40 cellular contexts compared by ENCODE assay signal in genomic region chr9:118128313-118128712, GRCh38.
"Had no signal": no experiment of that assay in that cellular context is flagged by ENCODE, and none has a peak within 500 bp of the region (broad histone marks: within the 10 kb centered on the region; RNA-seq: fewer than 3 reads in every experiment).

No MANE protein-coding gene starts in this region.

- H3K4me1 ChIP-seq: adrenal gland, ascending aorta, body of pancreas, breast epithelium had no signal

- H3K9me3 ChIP-seq: adrenal gland, ascending aorta, body of pancreas, breast epithelium had no signal

- H3K4me3 ChIP-seq: adrenal gland, ascending aorta, body of pancreas, breast epithelium, cardiac muscle cell had no signal

- DNase-seq: activated effector memory CD4-positive, alpha-beta T cell treated with anti-CD3 and anti-CD28 coated beads, Interleukin-2, amount 50 U/mL, for 16 hours; activated effector memory CD4-positive, alpha-beta T cell treated with Interleukin-2 at 50 U/mL for 16 hours; activated gamma-delta T cell; activated gamma-delta T cell treated with Interleukin-2 at 50 U/mL for 16 hours; activated naive CD4-positive, alpha-beta T cell; activated naive CD4-positive, alpha-beta T cell treated with anti-CD3 and anti-CD28 coated beads for 36 hours; activated naive CD4-positive, alpha-beta T cell treated with anti-CD3 and anti-CD28 coated beads, Interleukin-2, amount 10 ng/mL, durations not matched to agents 7 days and 5 days; activated naive CD4-positive, alpha-beta T cell treated with anti-CD3 and anti-CD28 coated beads, Interleukin-2, amount 50 U/mL, for 16 hours; activated naive CD4-positive, alpha-beta T cell treated with Interleukin-2 at 50 U/mL for 16 hours; activated naive CD8-positive, alpha-beta T cell treated with anti-CD3 and anti-CD28 coated beads for 36 hours; activated naive CD8-positive, alpha-beta T cell treated with anti-CD3 and anti-CD28 coated beads, Interleukin-2, amount 10 ng/mL, durations not matched to agents 7 days and 5 days; activated naive CD8-positive, alpha-beta T cell treated with anti-CD3 and anti-CD28 coated beads, Interleukin-2, amount 50 U/mL, for 24 hours; activated T-cell treated with anti-CD3 and anti-CD28 coated beads, Interleukin-2, amount 50 U/mL, for 1 hour; activated T-cell treated with anti-CD3 and anti-CD28 coated beads, Interleukin-2, amount 50 U/mL, for 24 hours; activated T-cell treated with anti-CD3 and anti-CD28 coated beads, Interleukin-2, amount 50 U/mL, for 4 hours; activated T-cell treated with anti-CD3 and anti-CD28 coated beads, Interleukin-2, amount 50 U/mL, for 48 hours; activated T-cell treated with anti-CD3 and anti-CD28 coated beads, Interleukin-2, amount 50 U/mL, for 72 hours; adrenal gland; amniotic stem cell; amygdala; anterior cingulate cortex; aorta; body of pancreas; brain microvascular endothelial cell; caudate nucleus; central memory CD4-positive, alpha-beta T cell; cerebellar nuclear complex had no signal

- H3K27me3 ChIP-seq: adrenal gland, ascending aorta, body of pancreas, brain microvascular endothelial cell, breast epithelium, cardiac muscle cell had no signal

- ATAC-seq: activated naive CD4-positive, alpha-beta T cell treated with anti-CD3 and anti-CD28 coated beads, Interleukin-2, amount 50 U/mL, for 72 hours; activated naive CD8-positive, alpha-beta T cell treated with anti-CD3 and anti-CD28 coated beads, Interleukin-2, amount 50 U/mL, for 24 hours; activated T-cell treated with anti-CD3 and anti-CD28 coated beads, Interleukin-2, amount 50 U/mL, for 4 hours; activated T-cell treated with anti-CD3 and anti-CD28 coated beads, Interleukin-2, amount 50 U/mL, for 72 hours; activated T-helper 17 cell treated with anti-CD3 and anti-CD28 coated beads, Interleukin-2, amount 50 U/mL, for 72 hours; body of pancreas had no signal

- H3K9me3 Mint-ChIP-seq: activated T-cell treated with anti-CD3 and anti-CD28 coated beads, Interleukin-2, amount 50 U/mL, for 4 hours; activated T-helper 1 cell treated with anti-CD3 and anti-CD28 coated beads, Interleukin-12 subunit alpha, Interleukin-12 subunit beta, Interleukin-2, Interleukin-4 antibody, amounts not matched to agents 30 ng/mL and 10 ng/mL and 1 ng/mL, durations not matched to agents 14 hours and 24 hours and 36 hours; brain had no signal

- FAIRE-seq: astrocyte, bronchial epithelial cell had no signal

- H3K36me3 Mint-ChIP-seq: activated naive CD4-positive, alpha-beta T cell treated with anti-CD3 and anti-CD28 coated beads, Interleukin-2, amount 10 ng/mL, durations not matched to agents 7 days and 5 days; activated naive CD4-positive, alpha-beta T cell treated with anti-CD3 and anti-CD28 coated beads, Interleukin-2, amount 50 U/mL, for 24 hours; activated naive CD4-positive, alpha-beta T cell treated with anti-CD3 and anti-CD28 coated beads, Interleukin-2, amount 50 U/mL, for 72 hours; activated naive CD8-positive, alpha-beta T cell; activated naive CD8-positive, alpha-beta T cell treated with anti-CD3 and anti-CD28 coated beads for 36 hours; activated naive CD8-positive, alpha-beta T cell treated with anti-CD3 and anti-CD28 coated beads, Interleukin-2, amount 10 ng/mL, durations not matched to agents 7 days and 5 days; brain had no signal

- H3K27ac ChIP-seq: adrenal gland, ascending aorta, body of pancreas, brain microvascular endothelial cell, breast epithelium, cardiac muscle cell had no signal

- H3K36me3 ChIP-seq: adrenal gland, ascending aorta, brain microvascular endothelial cell, breast epithelium, cardiac muscle cell had no signal

- H3K4me3 Mint-ChIP-seq: activated naive CD4-positive, alpha-beta T cell treated with anti-CD3 and anti-CD28 coated beads for 36 hours; activated naive CD4-positive, alpha-beta T cell treated with anti-CD3 and anti-CD28 coated beads, Interleukin-2, amount 10 ng/mL, durations not matched to agents 7 days and 5 days; activated naive CD4-positive, alpha-beta T cell treated with anti-CD3 and anti-CD28 coated beads, Interleukin-2, amount 50 U/mL, for 24 hours; activated naive CD8-positive, alpha-beta T cell; activated naive CD8-positive, alpha-beta T cell treated with anti-CD3 and anti-CD28 coated beads for 36 hours; activated naive CD8-positive, alpha-beta T cell treated with anti-CD3 and anti-CD28 coated beads, Interleukin-2, amount 10 ng/mL, durations not matched to agents 7 days and 5 days; activated naive CD8-positive, alpha-beta T cell treated with anti-CD3 and anti-CD28 coated beads, Interleukin-2, amount 50 U/mL, for 24 hours; activated T-cell treated with anti-CD3 and anti-CD28 coated beads, Interleukin-2, amount 50 U/mL, for 24 hours; activated T-cell treated with anti-CD3 and anti-CD28 coated beads, Interleukin-2, amount 50 U/mL, for 4 hours; activated T-cell treated with anti-CD3 and anti-CD28 coated beads, Interleukin-2, amount 50 U/mL, for 72 hours; activated T-helper 1 cell treated with anti-CD3 and anti-CD28 coated beads, Interleukin-12 subunit alpha, Interleukin-12 subunit beta, Interleukin-2, Interleukin-4 antibody, amounts not matched to agents 30 ng/mL and 10 ng/mL and 1 ng/mL, durations not matched to agents 14 hours and 24 hours and 36 hours; activated T-helper 17 cell treated with anti-CD3 and anti-CD28 coated beads, Interleukin-2, amount 50 U/mL, for 72 hours; brain; central memory CD8-positive, alpha-beta T cell had no signal

- H3K4me1 Mint-ChIP-seq: activated naive CD4-positive, alpha-beta T cell treated with anti-CD3 and anti-CD28 coated beads, Interleukin-2, amount 10 ng/mL, durations not matched to agents 7 days and 5 days; activated naive CD4-positive, alpha-beta T cell treated with anti-CD3 and anti-CD28 coated beads, Interleukin-2, amount 50 U/mL, for 24 hours; activated naive CD8-positive, alpha-beta T cell treated with anti-CD3 and anti-CD28 coated beads for 36 hours; activated naive CD8-positive, alpha-beta T cell treated with anti-CD3 and anti-CD28 coated beads, Interleukin-2, amount 10 ng/mL, durations not matched to agents 7 days and 5 days; activated naive CD8-positive, alpha-beta T cell treated with anti-CD3 and anti-CD28 coated beads, Interleukin-2, amount 50 U/mL, for 24 hours; activated T-helper 17 cell treated with anti-CD3 and anti-CD28 coated beads, Interleukin-2, amount 50 U/mL, for 72 hours; brain; central memory CD8-positive, alpha-beta T cell had no signal

- H3K27ac Mint-ChIP-seq: activated naive CD4-positive, alpha-beta T cell treated with anti-CD3 and anti-CD28 coated beads for 36 hours; activated naive CD4-positive, alpha-beta T cell treated with anti-CD3 and anti-CD28 coated beads, Interleukin-2, amount 10 ng/mL, durations not matched to agents 7 days and 5 days; activated naive CD4-positive, alpha-beta T cell treated with anti-CD3 and anti-CD28 coated beads, Interleukin-2, amount 50 U/mL, for 24 hours; activated naive CD4-positive, alpha-beta T cell treated with anti-CD3 and anti-CD28 coated beads, Interleukin-2, amount 50 U/mL, for 72 hours; activated naive CD8-positive, alpha-beta T cell; activated naive CD8-positive, alpha-beta T cell treated with anti-CD3 and anti-CD28 coated beads for 36 hours; activated naive CD8-positive, alpha-beta T cell treated with anti-CD3 and anti-CD28 coated beads, Interleukin-2, amount 10 ng/mL, durations not matched to agents 7 days and 5 days; activated naive CD8-positive, alpha-beta T cell treated with anti-CD3 and anti-CD28 coated beads, Interleukin-2, amount 50 U/mL, for 24 hours; activated T-cell treated with anti-CD3 and anti-CD28 coated beads, Interleukin-2, amount 50 U/mL, for 24 hours; activated T-cell treated with anti-CD3 and anti-CD28 coated beads, Interleukin-2, amount 50 U/mL, for 72 hours; activated T-helper 1 cell treated with anti-CD3 and anti-CD28 coated beads, Interleukin-12 subunit alpha, Interleukin-12 subunit beta, Interleukin-2, Interleukin-4 antibody, amounts not matched to agents 30 ng/mL and 10 ng/mL and 1 ng/mL, durations not matched to agents 14 hours and 24 hours and 36 hours; activated T-helper 17 cell treated with anti-CD3 and anti-CD28 coated beads, Interleukin-2, amount 50 U/mL, for 72 hours; activated T-helper 2 cell treated with anti-CD3 and anti-CD28 coated beads, Interferon-gamma antibody, Interleukin-2, Interleukin-4, amounts not matched to agents 10 μg/mL and 5 μg/mL and 100 μg/mL, durations not matched to agents 14 hours and 24 hours and 36 hours; brain had no signal

- H3K27me3 Mint-ChIP-seq: activated naive CD4-positive, alpha-beta T cell treated with anti-CD3 and anti-CD28 coated beads, Interleukin-2, amount 10 ng/mL, durations not matched to agents 7 days and 5 days; activated naive CD4-positive, alpha-beta T cell treated with anti-CD3 and anti-CD28 coated beads, Interleukin-2, amount 50 U/mL, for 24 hours; activated naive CD8-positive, alpha-beta T cell; activated naive CD8-positive, alpha-beta T cell treated with anti-CD3 and anti-CD28 coated beads for 36 hours; activated naive CD8-positive, alpha-beta T cell treated with anti-CD3 and anti-CD28 coated beads, Interleukin-2, amount 10 ng/mL, durations not matched to agents 7 days and 5 days; activated naive CD8-positive, alpha-beta T cell treated with anti-CD3 and anti-CD28 coated beads, Interleukin-2, amount 50 U/mL, for 24 hours; activated T-cell treated with anti-CD3 and anti-CD28 coated beads, Interleukin-2, amount 50 U/mL, for 24 hours; brain; central memory CD8-positive, alpha-beta T cell had no signal
